Comparison of ENCODE assay signal across 1 cellular context in genomic region chr9:83978992-83979811, GRCh38.
TF ChIP-seq lines count a peak whose summit lies in the region.

No MANE protein-coding gene starts in this region.

TF ChIP-seq in A549, 52 proteins besides CTCF, POLR2A, EP300 and RAD21 (continued from another document):
- TF ChIP-seq, protein P1, sequence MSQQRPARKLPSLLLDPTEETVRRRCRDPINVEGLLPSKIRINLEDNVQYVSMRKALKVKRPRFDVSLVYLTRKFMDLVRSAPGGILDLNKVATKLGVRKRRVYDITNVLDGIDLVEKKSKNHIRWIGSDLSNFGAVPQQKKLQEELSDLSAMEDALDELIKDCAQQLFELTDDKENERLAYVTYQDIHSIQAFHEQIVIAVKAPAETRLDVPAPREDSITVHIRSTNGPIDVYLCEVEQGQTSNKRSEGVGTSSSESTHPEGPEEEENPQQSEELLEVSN (IDR thresholded peaks at IDR 0.05; ENCODE audit: borderline replicate concordance, low read depth) = 0 out of 2 replicates have a peak, but pooled peaks have one; percentile 22
- TF ChIP-seq HMGXB4 (CRISPR knock-in tag; IDR thresholded peaks at IDR 0.05; ENCODE audit: borderline replicate concordance) (no peak), HOXB5 (CRISPR knock-in tag; IDR thresholded peaks at IDR 0.05) (no peak)
